Comparison of ENCODE assay signal across 8 cellular contexts in the genomic region with DNA sequence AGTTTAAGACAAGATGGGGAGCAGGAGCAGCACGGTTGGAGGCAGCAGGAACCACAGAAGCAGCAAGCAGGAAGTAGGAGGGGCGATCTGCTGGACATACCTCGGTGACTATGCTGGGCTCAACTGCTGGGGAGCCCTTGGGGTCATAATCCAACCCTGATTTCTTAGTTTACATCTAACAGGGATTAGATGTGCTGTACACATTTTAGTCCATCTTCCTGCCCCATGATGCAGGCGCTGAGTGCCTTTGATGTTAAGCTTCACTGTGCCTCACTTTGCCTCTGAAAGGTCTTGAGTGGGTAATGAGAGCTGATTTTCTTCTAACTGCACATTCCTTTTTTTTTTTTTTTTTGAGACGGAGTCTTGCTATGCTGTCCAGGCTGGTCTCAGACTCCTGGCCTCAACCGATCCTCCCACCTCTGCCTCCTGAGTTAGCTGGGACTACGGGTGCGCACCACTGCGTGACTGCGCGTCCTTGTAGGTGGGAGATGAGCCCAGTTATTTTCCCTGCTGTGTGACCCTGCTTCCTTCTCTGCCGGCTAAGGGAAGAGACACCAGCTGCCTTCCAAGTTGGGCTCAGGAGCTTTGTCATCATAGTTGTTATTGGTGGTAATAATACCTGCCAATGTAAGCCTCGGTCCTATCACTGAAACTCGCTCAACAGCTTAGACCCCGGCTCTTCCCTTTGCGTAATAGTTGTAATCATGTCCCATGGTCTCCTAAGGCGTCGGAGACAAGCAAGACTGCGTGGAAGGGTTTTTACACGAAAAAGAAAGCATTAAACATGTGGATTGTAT. TPM values are rescaled to one million over a fixed set of nuclear protein-coding genes. Genes with fewer than 3 reads are reported as not detected.
A peak's percentile ranks its signal among the peaks of the same experiment; 100 is the strongest.
DNase-seq lines count a peak whose midpoint lies in the region; ATAC-seq and TF ChIP-seq lines count a peak whose summit lies in the region.

No MANE protein-coding gene starts in this region.

- H2AFZ ChIP-seq in Karpas-422 (ENCODE audit: low read length), result peak overlapping the region; percentile 100

- H3K27ac ChIP-seq in Karpas-422 (ENCODE audit: low read length), result no peak overlapping the region
- H3K27ac ChIP-seq in skeletal muscle tissue (ENCODE audit: low read depth, low read length), result no peak overlapping the region

- H3K4me1 ChIP-seq in Karpas-422 (ENCODE audit: low read length) (peaks cover 17% of the 10 kb centered on the region), skeletal muscle tissue (ENCODE audit: control insufficient read depth in 3 of 3, insufficient read depth in 3 of 3, low read length in 3 of 3) (peaks cover 3 to 16% (median 3%) of the 10 kb centered on the region in 3 donors), BE2C (no peaks in the 10 kb centered on the region)

- H3K4me3 ChIP-seq in Karpas-422 (ENCODE audit: low read length) (peak overlapping the region; percentile 93), skeletal muscle tissue (ENCODE audit: low read length in 3 of 3) (peak overlapping the region; percentile 71 to 79 (median 73)), BE2C (ENCODE audit: low read depth, low read length) (no peak overlapping the region)

- H3K27me3 ChIP-seq in Karpas-422 (ENCODE audit: low read length) (no peaks in the 10 kb centered on the region), skeletal muscle tissue (ENCODE audit: control insufficient read depth in 3 of 3, insufficient read depth in 3 of 3, low read length in 3 of 3) (peaks cover 4 to 18% (median 4%) of the 10 kb centered on the region in 3 donors), BE2C (peaks cover 38% of the 10 kb centered on the region)

- H3K27ac Mint-ChIP-seq in activated CD8-positive, alpha-beta T cell treated with anti-CD3 and anti-CD28 coated beads for 36 hours, result peak overlapping the region; percentile 95
- H3K27ac Mint-ChIP-seq in glutamatergic neuron (ENCODE audit: unreplicated experiment), result peak overlapping the region; percentile 63

- intact Hi-C loops in activated CD8-positive, alpha-beta T cell treated with anti-CD3 and anti-CD28 coated beads for 36 hours (cut with micrococcal nuclease), result loop anchor here (5.0 kb wide), 2 partner anchors 36 to 84 kb away; partner anchors contain the start of gene NIPAL3

- TF ChIP-seq CTCF in activated CD8-positive, alpha-beta T cell treated with anti-CD3 and anti-CD28 coated beads for 36 hours (IDR thresholded peaks at IDR 0.05), result no peak
- TF ChIP-seq CTCF in glutamatergic neuron (IDR thresholded peaks at IDR 0.05; ENCODE audit: partially characterized antibody, unreplicated experiment) (no peak), BE2C (IDR thresholded peaks at IDR 0.05; ENCODE audit: low read depth, low read length) (no peak)

- peak overlapping the region; percentile 87 for H3K9ac ChIP-seq in Karpas-422 (ENCODE audit: low read length)
- H3K9ac ChIP-seq in skeletal muscle tissue (ENCODE audit: low read depth in 1 of 3, low read length in 3 of 3), result peak overlapping the region in 2 of 3 donors; percentile 15 to 68

- peaks cover 47% of the 10 kb centered on the region for H3K4me1 Mint-ChIP-seq in activated CD8-positive, alpha-beta T cell treated with anti-CD3 and anti-CD28 coated beads for 36 hours (ENCODE audit: low read depth)
- H3K4me1 Mint-ChIP-seq in glutamatergic neuron (ENCODE audit: low read depth, unreplicated experiment), result peaks cover 7% of the 10 kb centered on the region

- H3K36me3 ChIP-seq in Karpas-422 (ENCODE audit: insufficient read depth, low read length) (no peaks in the 10 kb centered on the region), skeletal muscle tissue (ENCODE audit: control insufficient read depth in 3 of 3, insufficient read depth in 3 of 3, low read length in 3 of 3) (no peaks in the 10 kb centered on the region), BE2C (no peaks in the 10 kb centered on the region)

- H3K4me3 Mint-ChIP-seq in activated CD8-positive, alpha-beta T cell treated with anti-CD3 and anti-CD28 coated beads for 36 hours, result peak overlapping the region; percentile 77
- peak overlapping the region; percentile 80 for H3K4me3 Mint-ChIP-seq in glutamatergic neuron (ENCODE audit: unreplicated experiment)

- no peaks in the 10 kb centered on the region for H3K9me3 Mint-ChIP-seq in activated CD8-positive, alpha-beta T cell treated with anti-CD3 and anti-CD28 coated beads for 36 hours
- peaks cover 5% of the 10 kb centered on the region for H3K9me3 Mint-ChIP-seq in glutamatergic neuron (ENCODE audit: unreplicated experiment)

- H3K27me3 Mint-ChIP-seq in activated CD8-positive, alpha-beta T cell treated with anti-CD3 and anti-CD28 coated beads for 36 hours, result no peaks in the 10 kb centered on the region
- peaks cover 6% of the 10 kb centered on the region for H3K27me3 Mint-ChIP-seq in glutamatergic neuron (ENCODE audit: unreplicated experiment)

- H3K9me2 ChIP-seq in Karpas-422 (replicated peaks; ENCODE audit: insufficient read depth, low read length), result no peaks in the 10 kb centered on the region

- no peaks in the 10 kb centered on the region for H3K9me3 ChIP-seq in Karpas-422 (ENCODE audit: low read length)
- H3K9me3 ChIP-seq in skeletal muscle tissue (ENCODE audit: control insufficient read depth in 3 of 3, low read length in 3 of 3), result no peaks in the 10 kb centered on the region
- no peaks in the 10 kb centered on the region for H3K9me3 ChIP-seq in BE2C

- CTCF ChIA-PET in activated CD8-positive, alpha-beta T cell treated with anti-CD3 and anti-CD28 coated beads for 36 hours (lab: Charles Lee), result interaction anchor here (0.7 to 8.5 kb wide), 15 partner anchors 10 to 309 kb away, joined by 3 to 66 read pairs (median 6); partner anchors contain the start of genes NIPAL3 and STPG1

- H3K36me3 Mint-ChIP-seq in activated CD8-positive, alpha-beta T cell treated with anti-CD3 and anti-CD28 coated beads for 36 hours (ENCODE audit: low read depth), result peaks cover 9% of the 10 kb centered on the region
- H3K36me3 Mint-ChIP-seq in glutamatergic neuron (ENCODE audit: unreplicated experiment), result no peaks in the 10 kb centered on the region

- DNase-seq in ELR (ENCODE audit: low read depth) (peak; percentile 70), Karpas-422 (peak; percentile 58), glutamatergic neuron (no peak), T-helper 9 cell (no peak), BE2C (no peak)
- peak; percentile 71 for DNase-seq in activated CD8-positive, alpha-beta T cell treated with anti-CD3 and anti-CD28 coated beads for 36 hours

- POLR2A ChIA-PET in activated CD8-positive, alpha-beta T cell treated with anti-CD3 and anti-CD28 coated beads for 36 hours (lab: Charles Lee), result interaction anchor here (0.5 to 6.6 kb wide), 23 partner anchors 9 to 535 kb away, joined by 3 to 47 read pairs (median 5); partner anchors contain the start of gene NIPAL3

- peak; percentile 13 for ATAC-seq in activated CD8-positive, alpha-beta T cell treated with anti-CD3 and anti-CD28 coated beads for 36 hours
- ATAC-seq in HG02981 (IDR thresholded peaks at IDR 0.05; ENCODE audit: unreplicated experiment), result no peak

- peak overlapping the region; percentile 97 for H3K4me2 ChIP-seq in Karpas-422 (ENCODE audit: low read depth, low read length, poor library complexity, severe bottlenecking)

- no peaks in the 10 kb centered on the region for H4K20me1 ChIP-seq in Karpas-422 (ENCODE audit: insufficient read depth, low read depth, low read length)

- no peaks in the 10 kb centered on the region for H3K79me2 ChIP-seq in Karpas-422 (ENCODE audit: low read length)

RNA-seq across cellular contexts. Expression of gene RCAN3, which starts 1.1 kb away (rescaled TPM):
- total RNA-seq in Karpas-422 (2014; rRNA removed; shearing (Covaris generic); ENCODE audit: low replicate concordance), result 4.8 and 6.6 TPM in 2 replicates
- total RNA-seq in activated CD8-positive, alpha-beta T cell treated with anti-CD3 and anti-CD28 coated beads for 36 hours, result 10 to 100 TPM; 55.3 to 56.8 TPM
- total RNA-seq in glutamatergic neuron (ENCODE audit: unreplicated experiment) (21.8 TPM), skeletal muscle tissue (4.2 TPM)
- polyA plus RNA-seq in BE2C (2012; ENCODE audit: insufficient read depth, insufficient read length, low read depth), result not detected

RNA-seq across cellular contexts. Expression of gene NCMAP, which starts 54.3 kb away (rescaled TPM):
- total RNA-seq in Karpas-422 (2014; rRNA removed; shearing (Covaris generic); ENCODE audit: low replicate concordance), result not detected in 2 replicates
- under 1 TPM; 0.11 to 0.20 TPM for total RNA-seq in activated CD8-positive, alpha-beta T cell treated with anti-CD3 and anti-CD28 coated beads for 36 hours
- not detected for total RNA-seq in glutamatergic neuron (ENCODE audit: unreplicated experiment)
- total RNA-seq in skeletal muscle tissue, result 0.52 TPM
- not detected for polyA plus RNA-seq in BE2C (2012; ENCODE audit: insufficient read depth, insufficient read length, low read depth)

Comparison
In these comparisons a context has a peak if more than half of its experiments do, and no peak if none do; other contexts are left out.
1. DNase-seq: peak in ELR (single experiment), Karpas-422 (single experiment) and activated CD8-positive, alpha-beta T cell treated with anti-CD3 and anti-CD28 coated beads for 36 hours (single experiment); none in glutamatergic neuron (single experiment), T-helper 9 cell (single experiment) and BE2C (single experiment).